1 cellular context compared by ENCODE assay signal in the genomic region with DNA sequence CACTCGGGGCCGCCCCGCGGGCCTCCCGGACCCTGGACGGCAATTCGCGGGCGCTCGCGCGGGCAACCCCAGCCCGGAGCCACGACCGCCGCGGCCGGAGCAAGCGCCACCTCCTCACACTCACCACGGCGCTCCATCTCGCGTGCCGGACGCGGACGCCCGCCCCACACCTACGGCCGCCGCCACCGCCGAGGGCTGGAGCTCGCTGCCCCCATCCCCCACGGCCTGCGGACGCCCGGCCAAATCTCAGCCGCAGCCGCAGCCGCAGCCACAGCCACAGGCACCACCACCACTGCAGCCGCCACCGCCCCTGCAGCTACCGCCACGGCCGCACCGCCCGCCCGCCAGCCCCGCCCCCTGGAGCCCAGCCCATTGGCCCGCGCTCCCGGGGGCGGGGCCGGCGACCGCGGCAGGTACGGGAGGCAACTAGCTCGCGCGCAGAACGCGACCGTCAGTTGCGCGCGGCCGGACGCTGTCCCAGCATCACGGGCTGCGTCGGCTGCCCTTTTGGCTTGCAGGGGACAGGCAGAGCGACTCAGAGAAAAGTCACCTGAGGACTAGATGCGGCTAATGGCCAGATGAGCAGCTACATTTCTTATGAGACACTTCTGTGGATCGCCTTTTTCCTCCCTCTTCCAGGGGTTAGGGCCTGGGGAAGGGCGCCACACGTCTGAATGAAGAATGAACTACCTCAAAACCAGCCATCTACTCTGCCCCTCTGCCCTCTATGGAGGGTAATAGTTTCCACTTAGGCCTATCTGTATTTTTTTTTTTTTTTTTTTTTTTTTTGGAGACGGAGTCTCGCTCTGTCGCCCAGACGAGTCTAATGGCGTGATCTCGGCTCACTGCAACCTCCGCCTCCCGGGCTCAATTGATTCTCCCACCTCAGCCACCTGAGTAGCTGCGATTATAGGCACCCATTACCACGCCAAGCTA.
A peak's percentile ranks its signal among the peaks of the same experiment; 100 is the strongest.
TF ChIP-seq lines count a peak whose summit lies in the region.

A gene with protein sequence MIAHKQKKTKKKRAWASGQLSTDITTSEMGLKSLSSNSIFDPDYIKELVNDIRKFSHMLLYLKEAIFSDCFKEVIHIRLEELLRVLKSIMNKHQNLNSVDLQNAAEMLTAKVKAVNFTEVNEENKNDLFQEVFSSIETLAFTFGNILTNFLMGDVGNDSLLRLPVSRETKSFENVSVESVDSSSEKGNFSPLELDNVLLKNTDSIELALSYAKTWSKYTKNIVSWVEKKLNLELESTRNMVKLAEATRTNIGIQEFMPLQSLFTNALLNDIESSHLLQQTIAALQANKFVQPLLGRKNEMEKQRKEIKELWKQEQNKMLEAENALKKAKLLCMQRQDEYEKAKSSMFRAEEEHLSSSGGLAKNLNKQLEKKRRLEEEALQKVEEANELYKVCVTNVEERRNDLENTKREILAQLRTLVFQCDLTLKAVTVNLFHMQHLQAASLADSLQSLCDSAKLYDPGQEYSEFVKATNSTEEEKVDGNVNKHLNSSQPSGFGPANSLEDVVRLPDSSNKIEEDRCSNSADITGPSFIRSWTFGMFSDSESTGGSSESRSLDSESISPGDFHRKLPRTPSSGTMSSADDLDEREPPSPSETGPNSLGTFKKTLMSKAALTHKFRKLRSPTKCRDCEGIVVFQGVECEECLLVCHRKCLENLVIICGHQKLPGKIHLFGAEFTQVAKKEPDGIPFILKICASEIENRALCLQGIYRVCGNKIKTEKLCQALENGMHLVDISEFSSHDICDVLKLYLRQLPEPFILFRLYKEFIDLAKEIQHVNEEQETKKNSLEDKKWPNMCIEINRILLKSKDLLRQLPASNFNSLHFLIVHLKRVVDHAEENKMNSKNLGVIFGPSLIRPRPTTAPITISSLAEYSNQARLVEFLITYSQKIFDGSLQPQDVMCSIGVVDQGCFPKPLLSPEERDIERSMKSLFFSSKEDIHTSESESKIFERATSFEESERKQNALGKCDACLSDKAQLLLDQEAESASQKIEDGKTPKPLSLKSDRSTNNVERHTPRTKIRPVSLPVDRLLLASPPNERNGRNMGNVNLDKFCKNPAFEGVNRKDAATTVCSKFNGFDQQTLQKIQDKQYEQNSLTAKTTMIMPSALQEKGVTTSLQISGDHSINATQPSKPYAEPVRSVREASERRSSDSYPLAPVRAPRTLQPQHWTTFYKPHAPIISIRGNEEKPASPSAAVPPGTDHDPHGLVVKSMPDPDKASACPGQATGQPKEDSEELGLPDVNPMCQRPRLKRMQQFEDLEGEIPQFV (minus strand): TSS at position 294 of the 936 bp plus-strand sequence. CDS start 5,973 bp downstream, outside the sequence.

TF ChIP-seq in GM23338, 12 proteins besides CTCF, POLR2A, EP300 and RAD21 (continued from another document):
- TF ChIP-seq, protein P1, sequence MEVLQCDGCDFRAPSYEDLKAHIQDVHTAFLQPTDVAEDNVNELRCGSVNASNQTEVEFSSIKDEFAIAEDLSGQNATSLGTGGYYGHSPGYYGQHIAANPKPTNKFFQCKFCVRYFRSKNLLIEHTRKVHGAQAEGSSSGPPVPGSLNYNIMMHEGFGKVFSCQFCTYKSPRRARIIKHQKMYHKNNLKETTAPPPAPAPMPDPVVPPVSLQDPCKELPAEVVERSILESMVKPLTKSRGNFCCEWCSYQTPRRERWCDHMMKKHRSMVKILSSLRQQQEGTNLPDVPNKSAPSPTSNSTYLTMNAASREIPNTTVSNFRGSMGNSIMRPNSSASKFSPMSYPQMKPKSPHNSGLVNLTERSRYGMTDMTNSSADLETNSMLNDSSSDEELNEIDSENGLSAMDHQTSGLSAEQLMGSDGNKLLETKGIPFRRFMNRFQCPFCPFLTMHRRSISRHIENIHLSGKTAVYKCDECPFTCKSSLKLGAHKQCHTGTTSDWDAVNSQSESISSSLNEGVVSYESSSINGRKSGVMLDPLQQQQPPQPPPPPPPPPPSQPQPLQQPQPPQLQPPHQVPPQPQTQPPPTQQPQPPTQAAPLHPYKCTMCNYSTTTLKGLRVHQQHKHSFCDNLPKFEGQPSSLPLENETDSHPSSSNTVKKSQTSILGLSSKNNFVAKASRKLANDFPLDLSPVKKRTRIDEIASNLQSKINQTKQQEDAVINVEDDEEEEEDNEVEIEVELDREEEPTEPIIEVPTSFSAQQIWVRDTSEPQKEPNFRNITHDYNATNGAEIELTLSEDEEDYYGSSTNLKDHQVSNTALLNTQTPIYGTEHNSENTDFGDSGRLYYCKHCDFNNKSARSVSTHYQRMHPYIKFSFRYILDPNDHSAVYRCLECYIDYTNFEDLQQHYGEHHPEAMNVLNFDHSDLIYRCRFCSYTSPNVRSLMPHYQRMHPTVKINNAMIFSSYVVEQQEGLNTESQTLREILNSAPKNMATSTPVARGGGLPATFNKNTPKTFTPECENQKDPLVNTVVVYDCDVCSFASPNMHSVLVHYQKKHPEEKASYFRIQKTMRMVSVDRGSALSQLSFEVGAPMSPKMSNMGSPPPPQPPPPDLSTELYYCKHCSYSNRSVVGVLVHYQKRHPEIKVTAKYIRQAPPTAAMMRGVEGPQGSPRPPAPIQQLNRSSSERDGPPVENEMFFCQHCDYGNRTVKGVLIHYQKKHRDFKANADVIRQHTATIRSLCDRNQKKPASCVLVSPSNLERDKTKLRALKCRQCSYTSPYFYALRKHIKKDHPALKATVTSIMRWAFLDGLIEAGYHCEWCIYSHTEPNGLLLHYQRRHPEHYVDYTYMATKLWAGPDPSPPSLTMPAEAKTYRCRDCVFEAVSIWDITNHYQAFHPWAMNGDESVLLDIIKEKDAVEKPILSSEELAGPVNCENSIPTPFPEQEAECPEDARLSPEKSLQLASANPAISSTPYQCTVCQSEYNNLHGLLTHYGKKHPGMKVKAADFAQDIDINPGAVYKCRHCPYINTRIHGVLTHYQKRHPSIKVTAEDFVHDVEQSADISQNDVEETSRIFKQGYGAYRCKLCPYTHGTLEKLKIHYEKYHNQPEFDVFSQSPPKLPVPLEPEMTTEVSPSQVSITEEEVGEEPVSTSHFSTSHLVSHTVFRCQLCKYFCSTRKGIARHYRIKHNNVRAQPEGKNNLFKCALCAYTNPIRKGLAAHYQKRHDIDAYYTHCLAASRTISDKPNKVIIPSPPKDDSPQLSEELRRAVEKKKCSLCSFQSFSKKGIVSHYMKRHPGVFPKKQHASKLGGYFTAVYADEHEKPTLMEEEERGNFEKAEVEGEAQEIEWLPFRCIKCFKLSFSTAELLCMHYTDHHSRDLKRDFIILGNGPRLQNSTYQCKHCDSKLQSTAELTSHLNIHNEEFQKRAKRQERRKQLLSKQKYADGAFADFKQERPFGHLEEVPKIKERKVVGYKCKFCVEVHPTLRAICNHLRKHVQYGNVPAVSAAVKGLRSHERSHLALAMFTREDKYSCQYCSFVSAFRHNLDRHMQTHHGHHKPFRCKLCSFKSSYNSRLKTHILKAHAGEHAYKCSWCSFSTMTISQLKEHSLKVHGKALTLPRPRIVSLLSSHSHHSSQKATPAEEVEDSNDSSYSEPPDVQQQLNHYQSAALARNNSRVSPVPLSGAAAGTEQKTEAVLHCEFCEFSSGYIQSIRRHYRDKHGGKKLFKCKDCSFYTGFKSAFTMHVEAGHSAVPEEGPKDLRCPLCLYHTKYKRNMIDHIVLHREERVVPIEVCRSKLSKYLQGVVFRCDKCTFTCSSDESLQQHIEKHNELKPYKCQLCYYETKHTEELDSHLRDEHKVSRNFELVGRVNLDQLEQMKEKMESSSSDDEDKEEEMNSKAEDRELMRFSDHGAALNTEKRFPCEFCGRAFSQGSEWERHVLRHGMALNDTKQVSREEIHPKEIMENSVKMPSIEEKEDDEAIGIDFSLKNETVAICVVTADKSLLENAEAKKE (CRISPR knock-in tag; IDR thresholded peaks at IDR 0.05): no peak
- TF ChIP-seq, protein P2, sequence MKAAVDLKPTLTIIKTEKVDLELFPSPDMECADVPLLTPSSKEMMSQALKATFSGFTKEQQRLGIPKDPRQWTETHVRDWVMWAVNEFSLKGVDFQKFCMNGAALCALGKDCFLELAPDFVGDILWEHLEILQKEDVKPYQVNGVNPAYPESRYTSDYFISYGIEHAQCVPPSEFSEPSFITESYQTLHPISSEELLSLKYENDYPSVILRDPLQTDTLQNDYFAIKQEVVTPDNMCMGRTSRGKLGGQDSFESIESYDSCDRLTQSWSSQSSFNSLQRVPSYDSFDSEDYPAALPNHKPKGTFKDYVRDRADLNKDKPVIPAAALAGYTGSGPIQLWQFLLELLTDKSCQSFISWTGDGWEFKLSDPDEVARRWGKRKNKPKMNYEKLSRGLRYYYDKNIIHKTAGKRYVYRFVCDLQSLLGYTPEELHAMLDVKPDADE (IDR thresholded peaks at IDR 0.05): no peak
- TF ChIP-seq NANOG (IDR thresholded peaks at IDR 0.05; ENCODE audit: borderline replicate concordance) (no peak), CREB1 (CRISPR knock-in tag; IDR thresholded peaks at IDR 0.05; ENCODE audit: low read depth) (peak; percentile 53; the same call in 1 of the 2 replicates)
